In genomic region chr20:35146299-35146921, GRCh38 we compare ENCODE assay signal across 1 cellular context.
TF ChIP-seq lines count a peak whose summit lies in the region.

No MANE protein-coding gene starts in this region.

TF ChIP-seq in HepG2, 621 proteins besides CTCF, POLR2A, EP300 and RAD21 (continued from another document and continues in another):
- TF ChIP-seq TRIM24 (CRISPR knock-in tag; IDR thresholded peaks at IDR 0.05) (0 out of 2 replicates have a peak, but pooled peaks have one; percentile 16), ZIK1 (CRISPR knock-in tag; IDR thresholded peaks at IDR 0.05; ENCODE audit: borderline replicate concordance, low read depth) (no peak), ETV6 (CRISPR knock-in tag; conservative IDR thresholded peaks at IDR 0.05) (0 out of 2 replicates have a peak, but pooled peaks have one; percentile 4), STAT5B (CRISPR knock-in tag; IDR thresholded peaks at IDR 0.05) (no peak), MAFK (conservative IDR thresholded peaks at IDR 0.05 in 1 of 2, IDR thresholded peaks at IDR 0.05 in 1 of 2; ENCODE audit: low read length in 2 of 2) (peak in 1 of 2 experiments; percentile 34; a peak in 1 of 4 replicates), ZNF432 (CRISPR knock-in tag; IDR thresholded peaks at IDR 0.05; ENCODE audit: borderline replicate concordance) (no peak), ZNF430 (CRISPR knock-in tag; IDR thresholded peaks at IDR 0.05) (no peak), AGO1 (IDR thresholded peaks at IDR 0.05; ENCODE audit: low read depth, low read length, poor library complexity, severe bottlenecking) (peak; percentile 61), ZNF30 (CRISPR knock-in tag; IDR thresholded peaks at IDR 0.05) (0 out of 2 replicates have a peak, but pooled peaks have one; percentile 65), LBX2 (CRISPR knock-in tag; IDR thresholded peaks at IDR 0.05; ENCODE audit: borderline replicate concordance) (no peak), ZSCAN9 (CRISPR knock-in tag; IDR thresholded peaks at IDR 0.05; ENCODE audit: borderline replicate concordance) (peak; percentile 4; the same call in 1 of the 2 replicates), RFXANK (CRISPR knock-in tag; IDR thresholded peaks at IDR 0.05) (no peak), ZNF577 (CRISPR knock-in tag; IDR thresholded peaks at IDR 0.05; ENCODE audit: borderline replicate concordance, low read depth) (peak; percentile 19; the same call in 1 of the 2 replicates), PAX8 (CRISPR knock-in tag; IDR thresholded peaks at IDR 0.05; ENCODE audit: borderline replicate concordance) (peak; percentile 65; the same call in 1 of the 2 replicates), ZNF790 (CRISPR knock-in tag; IDR thresholded peaks at IDR 0.05; ENCODE audit: borderline replicate concordance) (peak; percentile 18; the same call in 1 of the 2 replicates), ZNF274 (CRISPR knock-in tag; IDR thresholded peaks at IDR 0.05) (peak; percentile 80; the same call in 1 of the 2 replicates), MTERF4 (CRISPR knock-in tag; IDR thresholded peaks at IDR 0.05) (peak; percentile 87), IRF1 (CRISPR knock-in tag; IDR thresholded peaks at IDR 0.05; ENCODE audit: low read depth) (no peak), ZSCAN25 (CRISPR knock-in tag; IDR thresholded peaks at IDR 0.05) (0 out of 2 replicates have a peak, but pooled peaks have one; percentile 8), SIN3A (IDR thresholded peaks at IDR 0.05; ENCODE audit: borderline replicate concordance, low read depth, low read length) (peak; percentile 29; the same call in 1 of the 2 replicates), ZFP1 (CRISPR knock-in tag; IDR thresholded peaks at IDR 0.05) (no peak), ZNF468 (CRISPR knock-in tag; IDR thresholded peaks at IDR 0.05) (0 out of 2 replicates have a peak, but pooled peaks have one; percentile 18), ZNF883 (CRISPR knock-in tag; IDR thresholded peaks at IDR 0.05; ENCODE audit: not compliant biosample characterization) (peak; percentile 83), HES4 (CRISPR knock-in tag; IDR thresholded peaks at IDR 0.05; ENCODE audit: borderline replicate concordance) (0 out of 2 replicates have a peak, but pooled peaks have one; percentile 57), ZNF496 (CRISPR knock-in tag; IDR thresholded peaks at IDR 0.05; ENCODE audit: insufficient replicate concordance) (no peak), SUZ12 (IDR thresholded peaks at IDR 0.05; ENCODE audit: low read depth, low read length) (no peak), ZNF724P (CRISPR knock-in tag; IDR thresholded peaks at IDR 0.05; ENCODE audit: borderline replicate concordance) (peak; percentile 16; the same call in 1 of the 2 replicates), XBP1 (CRISPR knock-in tag; IDR thresholded peaks at IDR 0.05) (no peak), U2AF2 (IDR thresholded peaks at IDR 0.05; ENCODE audit: low read depth, low read length) (peak; percentile 29; the same call in 1 of the 2 replicates), ZNF768 (CRISPR knock-in tag; IDR thresholded peaks at IDR 0.05) (peak; percentile 37; the same call in 1 of the 2 replicates), GLI4 (CRISPR knock-in tag; IDR thresholded peaks at IDR 0.05; ENCODE audit: borderline replicate concordance) (peak; percentile 57; the same call in 1 of the 2 replicates), ZNF280B (CRISPR knock-in tag; IDR thresholded peaks at IDR 0.05; ENCODE audit: borderline replicate concordance) (no peak), HOMEZ (CRISPR knock-in tag; IDR thresholded peaks at IDR 0.05; ENCODE audit: low read depth) (no peak), ZBTB42 (CRISPR knock-in tag; IDR thresholded peaks at IDR 0.05) (peak; percentile 19; the same call in 1 of the 2 replicates), YEATS4 (CRISPR knock-in tag; IDR thresholded peaks at IDR 0.05; ENCODE audit: borderline replicate concordance) (no peak), ATF7 (IDR thresholded peaks at IDR 0.05) (no peak), ATF7 (CRISPR knock-in tag; IDR thresholded peaks at IDR 0.05) (no peak), KAT2B (IDR thresholded peaks at IDR 0.05; ENCODE audit: borderline replicate concordance, low read depth, low read length) (no peak), ZFP41 (CRISPR knock-in tag; IDR thresholded peaks at IDR 0.05; ENCODE audit: borderline replicate concordance) (no peak), TGIF2 (CRISPR knock-in tag; IDR thresholded peaks at IDR 0.05) (no peak), KIAA2018 (CRISPR knock-in tag; IDR thresholded peaks at IDR 0.05; ENCODE audit: borderline replicate concordance) (peak; percentile 64; the same call in 1 of the 2 replicates), SIX1 (CRISPR knock-in tag; IDR thresholded peaks at IDR 0.05; ENCODE audit: borderline replicate concordance) (0 out of 2 replicates have a peak, but pooled peaks have one; percentile 8), FOXP1 (IDR thresholded peaks at IDR 0.05) (no peak), FOXP1 (CRISPR knock-in tag; IDR thresholded peaks at IDR 0.05) (no peak), FUBP1 (CRISPR knock-in tag; IDR thresholded peaks at IDR 0.05; ENCODE audit: borderline replicate concordance) (peak; percentile 4; the same call in 1 of the 2 replicates), MLLT10 (CRISPR knock-in tag; IDR thresholded peaks at IDR 0.05) (no peak), RFXAP (CRISPR knock-in tag; IDR thresholded peaks at IDR 0.05; ENCODE audit: borderline replicate concordance) (no peak), HNF1B (CRISPR knock-in tag; IDR thresholded peaks at IDR 0.05) (no peak)
